ENCODE assay signal across 1 cellular context in genomic region chr14:73468808-73469386, GRCh38.
A peak's percentile ranks its signal among the peaks of the same experiment; 100 is the strongest.
TF ChIP-seq lines count a peak whose summit lies in the region.

No MANE protein-coding gene starts in this region.

TF ChIP-seq in IMR-90, 13 proteins besides CTCF, POLR2A, EP300 and RAD21:
- TF ChIP-seq BHLHE40 (IDR thresholded peaks at IDR 0.05; ENCODE audit: low read depth, low read length) (no peak), USF2 (IDR thresholded peaks at IDR 0.05; ENCODE audit: low read depth, low read length) (peak; percentile 39; the same call in 1 of the 2 replicates), MAZ (IDR thresholded peaks at IDR 0.05; ENCODE audit: borderline replicate concordance, low read depth, low read length) (no peak), ELK1 (IDR thresholded peaks at IDR 0.05; ENCODE audit: borderline replicate concordance, low read depth, low read length) (no peak)
TF ChIP-seq in IMR-90: peak in this region for 1.
